1 cellular context compared by ENCODE assay signal in genomic region chr1:8214501-8215173, GRCh38.
TF ChIP-seq lines count a peak whose summit lies in the region.

No MANE protein-coding gene starts in this region.

TF ChIP-seq in GM23338, 12 proteins besides CTCF, POLR2A, EP300 and RAD21 (continued from another document):
- TF ChIP-seq ZNF462 (CRISPR knock-in tag; IDR thresholded peaks at IDR 0.05) (no peak), STAT1 (IDR thresholded peaks at IDR 0.05; ENCODE audit: unreplicated experiment) (no peak), ETS1 (IDR thresholded peaks at IDR 0.05) (no peak), ZNF114 (CRISPR knock-in tag; IDR thresholded peaks at IDR 0.05) (no peak), POLR2AphosphoS5 (IDR thresholded peaks at IDR 0.05; ENCODE audit: low read depth) (no peak)
TF ChIP-seq in GM23338: peak in this region for 0.
